ENCODE assay signal across 8 cellular contexts in the genomic region with DNA sequence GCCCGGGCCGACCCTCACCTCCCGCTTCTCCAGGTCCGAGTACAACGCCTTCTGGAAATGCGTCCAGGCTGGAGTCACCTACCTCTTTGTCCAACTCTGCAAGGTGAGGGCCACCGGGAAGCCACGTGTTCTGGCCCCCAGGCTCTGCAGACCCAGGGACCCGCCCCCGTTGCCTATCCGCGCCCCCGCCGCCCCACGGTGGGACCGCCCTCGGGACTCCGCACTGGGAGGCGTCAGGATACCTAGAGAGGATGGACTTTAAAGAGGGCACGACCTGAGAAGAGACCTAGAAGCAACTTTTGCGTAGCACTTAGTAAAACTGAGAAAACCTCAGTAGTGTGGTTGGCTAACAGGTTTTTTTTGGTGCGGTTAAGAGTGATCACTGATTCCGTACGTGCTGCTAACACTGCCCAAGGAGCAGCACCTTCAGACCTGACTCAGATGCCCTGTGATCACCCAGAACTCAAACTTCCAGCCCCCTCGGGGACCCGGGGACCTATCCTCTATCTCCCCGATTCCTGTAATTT. TPM values are rescaled to one million over a fixed set of nuclear protein-coding genes. Genes with fewer than 3 reads are reported as not detected.
DNase-seq lines count a peak whose midpoint lies in the region; ATAC-seq, FAIRE-seq and TF ChIP-seq lines count a peak whose summit lies in the region.

No MANE protein-coding gene starts in this region.

- H3K9ac ChIP-seq in kidney (ENCODE audit: low read length in 2 of 2) = peak overlapping the region; percentile 44 to 81

- H3K4me3 Mint-ChIP-seq in brain = peak overlapping the region; percentile 92 to 99 (median 98)

- intact Hi-C loops in kidney (cut with DNase I) = no loop called here

- H3K27ac ChIP-seq in kidney (ENCODE audit: low read depth in 2 of 2, low read length in 2 of 2) = peak overlapping the region in 1 of 2 donors; percentile 76

- peaks cover 7 to 16% of the 10 kb centered on the region in 2 donors for H3K4me1 ChIP-seq in kidney (ENCODE audit: control insufficient read depth in 1 of 2, insufficient read depth in 1 of 2, low read depth in 1 of 2, low read length in 2 of 2)

- H3K27ac Mint-ChIP-seq in brain = peak overlapping the region in 4 of 5 experiments; percentile 44 to 89 (median 84)

- H3K4me1 Mint-ChIP-seq in brain = peaks cover 40% of the 10 kb centered on the region

- peaks cover 1% of the 10 kb centered on the region for H3K27me3 Mint-ChIP-seq in brain

- peaks cover 14% of the 10 kb centered on the region for H3K36me3 Mint-ChIP-seq in brain

- peaks cover 0 to 3% of the 10 kb centered on the region in 2 donors for H3K36me3 ChIP-seq in kidney (ENCODE audit: control insufficient read depth in 1 of 2, insufficient read depth in 2 of 2, low read length in 2 of 2)

- ATAC-seq in GM19324 (IDR thresholded peaks at IDR 0.05; ENCODE audit: low FRiP score, unreplicated experiment) (peak; percentile 49), HG03571 (IDR thresholded peaks at IDR 0.05; ENCODE audit: unreplicated experiment) (peak; percentile 24)

- DNase-seq in AG08395 (ENCODE audit: low spot score) = peak; percentile 50
- peak; percentile 26 for DNase-seq in T-helper 22 cell (ENCODE audit: low read depth)
- no peak for DNase-seq in kidney
- peak; percentile 52 to 65 for DNase-seq in stimulated activated CD4-positive, alpha-beta T cell treated with anti-CD3 and anti-CD28 coated beads, Interleukin-4, amount 100 ng/mL, for 48 hours (ENCODE audit: low read depth in 2 of 2)
- no peak for DNase-seq in epidermal melanocyte (ENCODE audit: insufficient read length, low spot score)

- no peaks in the 10 kb centered on the region for H3K9me3 ChIP-seq in kidney (ENCODE audit: control insufficient read depth in 1 of 2, low read length in 2 of 2)

- peak overlapping the region; percentile 67 to 94 for H3K4me3 ChIP-seq in kidney (ENCODE audit: low read length in 2 of 2)

- H3K9me3 Mint-ChIP-seq in brain = peaks cover 0 to 4% (median 0%) of the 10 kb centered on the region in 5 experiments

- TF ChIP-seq CTCF in brain (conservative IDR thresholded peaks at IDR 0.05) = no peak
- no peak for TF ChIP-seq CTCF in kidney (IDR thresholded peaks at IDR 0.05; ENCODE audit: borderline replicate concordance, extremely low read depth, insufficient read depth)

- no peak for FAIRE-seq in kidney (lab: Jason Lieb, UNC)

RNA-seq across cellular contexts. Expression of a gene that starts 0.5 kb away (rescaled TPM):
- polyA plus RNA-seq in brain (ENCODE audit: insufficient read depth, low read depth, low replicate concordance) (89.8 TPM), kidney (ENCODE audit: insufficient read depth, low read depth, low replicate concordance) (233 TPM)
- total RNA-seq in kidney = 76.9 TPM

RNA-seq across cellular contexts. Expression of a gene that starts 12.7 kb away (rescaled TPM):
- polyA plus RNA-seq in brain (ENCODE audit: insufficient read depth, low read depth, low replicate concordance) (not detected), kidney (ENCODE audit: insufficient read depth, low read depth, low replicate concordance) (not detected)
- total RNA-seq in kidney = not detected

RNA-seq across cellular contexts. Expression of a gene that starts 17.5 kb away (rescaled TPM):
- polyA plus RNA-seq in brain (ENCODE audit: insufficient read depth, low read depth, low replicate concordance) = not detected
- not detected for total RNA-seq in kidney
- polyA plus RNA-seq in kidney (ENCODE audit: insufficient read depth, low read depth, low replicate concordance) = not detected

RNA-seq across cellular contexts. Expression of a gene that starts 17.8 kb away (rescaled TPM):
- not detected for polyA plus RNA-seq in brain (ENCODE audit: insufficient read depth, low read depth, low replicate concordance)
- total RNA-seq in kidney = not detected
- polyA plus RNA-seq in kidney (ENCODE audit: insufficient read depth, low read depth, low replicate concordance) = not detected

RNA-seq across cellular contexts. Expression of a gene that starts 32.5 kb away (rescaled TPM):
- polyA plus RNA-seq in brain (ENCODE audit: insufficient read depth, low read depth, low replicate concordance) (23.9 TPM), kidney (ENCODE audit: insufficient read depth, low read depth, low replicate concordance) (137 TPM)
- 150 TPM for total RNA-seq in kidney

Comparison
In these comparisons a context has a peak if more than half of its experiments do, and no peak if none do; other contexts are left out.
1. DNase-seq: peak in AG08395 (single experiment), T-helper 22 cell (single experiment) and stimulated activated CD4-positive, alpha-beta T cell treated with anti-CD3 and anti-CD28 coated beads, Interleukin-4, amount 100 ng/mL, for 48 hours (2 of 2); none in kidney (single experiment) and epidermal melanocyte (single experiment).